Comparison of ENCODE assay signal across 20 cellular contexts in genomic region chr17:82080048-82080788, GRCh38.
"Had no signal": no experiment of that assay in that cellular context is flagged by ENCODE, and none has a peak within 500 bp of the region (broad histone marks: within the 10 kb centered on the region; RNA-seq: fewer than 3 reads in every experiment).

No MANE protein-coding gene starts in this region.

- FAIRE-seq: islet of Langerhans, small intestine had no signal

- H3K4me3 Mint-ChIP-seq: naive thymus-derived CD4-positive, alpha-beta T cell; nephron progenitor cell; stimulated activated effector memory CD8-positive, alpha-beta T cell treated with anti-CD3 and anti-CD28 coated beads, Interleukin-12 subunit alpha, Interleukin-12 subunit beta, amount 100 ng/mL, for 72 hours; stimulated activated naive CD8-positive, alpha-beta T cell treated with anti-CD3 and anti-CD28 coated beads, Interleukin-15, Interleukin-2, amounts not matched to agents 100 ng/mL and 50 ng/mL, for 24 hours had no signal

- DNase-seq: effector CD4-positive, alpha-beta T cell; foreskin melanocyte; heart right ventricle; hypothalamus; kidney glomerular epithelial cell; mammary epithelial cell; naive thymus-derived CD4-positive, alpha-beta T cell; nephron progenitor cell; posterior cingulate gyrus; small intestine; stimulated activated CD4-positive, alpha-beta T cell treated with anti-CD3 and anti-CD28 coated beads, Interleukin-12 subunit alpha, Interleukin-12 subunit beta, amount 100 ng/mL, for 4 hours; stimulated activated CD4-positive, alpha-beta T cell treated with anti-CD3 and anti-CD28 coated beads, Interleukin-2, amount 100 ng/mL, for 48 hours; stimulated activated CD8-positive, alpha-beta memory T cell treated with anti-CD3 and anti-CD28 coated beads, Interleukin-4, amount 100 ng/mL, for 48 hours; tibial artery; upper lobe of right lung had no signal

- H3K9me3 ChIP-seq: heart right ventricle, tibial artery, upper lobe of right lung, vagina had no signal

- H3K27ac ChIP-seq: coronary artery, heart right ventricle, tibial artery, upper lobe of right lung, vagina had no signal

- H3K27me3 ChIP-seq: heart right ventricle, tibial artery, upper lobe of right lung, vagina had no signal

- H3K4me1 Mint-ChIP-seq: naive thymus-derived CD4-positive, alpha-beta T cell; stimulated activated effector memory CD8-positive, alpha-beta T cell treated with anti-CD3 and anti-CD28 coated beads, Interleukin-12 subunit alpha, Interleukin-12 subunit beta, amount 100 ng/mL, for 72 hours had no signal

- H3K27me3 Mint-ChIP-seq: naive thymus-derived CD4-positive, alpha-beta T cell; stimulated activated naive CD8-positive, alpha-beta T cell treated with anti-CD3 and anti-CD28 coated beads, Interleukin-15, Interleukin-2, amounts not matched to agents 100 ng/mL and 50 ng/mL, for 24 hours had no signal

- H3K27ac Mint-ChIP-seq: naive thymus-derived CD4-positive, alpha-beta T cell; nephron progenitor cell; stimulated activated effector memory CD8-positive, alpha-beta T cell treated with anti-CD3 and anti-CD28 coated beads, Interleukin-12 subunit alpha, Interleukin-12 subunit beta, amount 100 ng/mL, for 72 hours; stimulated activated naive CD8-positive, alpha-beta T cell treated with anti-CD3 and anti-CD28 coated beads, Interleukin-15, Interleukin-2, amounts not matched to agents 100 ng/mL and 50 ng/mL, for 24 hours had no signal

- ATAC-seq: heart right ventricle; naive thymus-derived CD4-positive, alpha-beta T cell; stimulated activated effector memory CD8-positive, alpha-beta T cell treated with anti-CD3 and anti-CD28 coated beads, Interleukin-12 subunit alpha, Interleukin-12 subunit beta, amount 100 ng/mL, for 72 hours; upper lobe of right lung had no signal

- H3K4me1 ChIP-seq: tibial artery, upper lobe of right lung had no signal

- H3K9me3 Mint-ChIP-seq: naive thymus-derived CD4-positive, alpha-beta T cell; nephron progenitor cell; stimulated activated effector memory CD8-positive, alpha-beta T cell treated with anti-CD3 and anti-CD28 coated beads, Interleukin-12 subunit alpha, Interleukin-12 subunit beta, amount 100 ng/mL, for 72 hours; stimulated activated naive CD8-positive, alpha-beta T cell treated with anti-CD3 and anti-CD28 coated beads, Interleukin-15, Interleukin-2, amounts not matched to agents 100 ng/mL and 50 ng/mL, for 24 hours had no signal

- H3K4me3 ChIP-seq: coronary artery, heart right ventricle, tibial artery, upper lobe of right lung, vagina had no signal
